1 cellular context compared by ENCODE assay signal in the genomic region with DNA sequence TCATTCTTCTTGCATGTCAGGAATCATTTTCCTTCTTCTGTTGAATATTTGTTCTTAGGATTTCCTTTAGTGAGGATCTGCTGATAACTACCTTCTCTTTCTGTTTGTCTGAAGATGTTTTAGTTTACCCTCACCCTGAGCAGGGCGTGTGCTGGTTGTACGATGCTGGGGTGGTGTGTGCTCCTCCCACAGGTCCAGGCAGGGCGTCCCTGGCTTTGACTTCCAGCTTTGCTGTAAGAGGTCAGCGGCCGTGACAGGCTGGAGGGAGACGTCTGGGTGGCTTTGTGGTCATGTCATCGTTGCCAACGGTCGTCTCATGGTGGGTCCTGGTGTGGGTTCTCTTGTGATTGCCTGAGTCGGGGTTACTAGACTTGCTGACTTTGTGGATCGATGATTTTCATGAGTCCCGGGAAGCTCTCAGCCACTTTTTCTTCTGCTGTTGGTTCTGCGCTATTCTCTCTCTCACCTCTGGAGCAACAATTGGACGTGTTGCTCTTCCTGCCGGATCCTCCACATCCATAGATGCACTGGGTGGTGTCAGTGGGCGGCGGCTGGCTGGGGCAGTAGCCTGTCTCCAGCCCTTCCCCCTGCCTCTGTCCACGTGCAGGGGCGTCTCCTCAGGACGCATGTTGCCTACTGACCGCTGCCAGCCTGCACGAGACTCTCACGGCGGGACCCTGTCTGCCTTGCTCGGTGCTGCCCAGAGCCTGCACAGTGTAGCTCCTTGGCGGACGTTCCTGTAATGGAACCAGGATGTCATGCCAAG.
TF ChIP-seq lines count a peak whose summit lies in the region.

No MANE protein-coding gene starts in this region.

TF ChIP-seq in SK-N-SH, 30 proteins besides CTCF, POLR2A, EP300 and RAD21 (continued from another document):
- TF ChIP-seq USF2 (IDR thresholded peaks at IDR 0.05; ENCODE audit: borderline replicate concordance, low read depth, low read length) = no peak
- TF ChIP-seq POLR2AphosphoS5 (IDR thresholded peaks at IDR 0.05; ENCODE audit: low read depth, low read length) = no peak
- TF ChIP-seq NRF1 (IDR thresholded peaks at IDR 0.05; ENCODE audit: low read depth, low read length) = no peak
- no peak for TF ChIP-seq MXI1 (IDR thresholded peaks at IDR 0.05; ENCODE audit: low read depth, low read length)
- no peak for TF ChIP-seq FOXM1 (IDR thresholded peaks at IDR 0.05; ENCODE audit: low read depth)
- TF ChIP-seq TCF12 (IDR thresholded peaks at IDR 0.05) = no peak
- no peak for TF ChIP-seq MEF2A (IDR thresholded peaks at IDR 0.05; ENCODE audit: borderline replicate concordance, low read depth)
